Comparison of ENCODE assay signal across 8 cellular contexts in genomic region chr3:16841906-16842709, GRCh38. TPM values are rescaled to one million over a fixed set of nuclear protein-coding genes. Genes with fewer than 3 reads are reported as not detected.
DNase-seq lines count a peak whose midpoint lies in the region; ATAC-seq and TF ChIP-seq lines count a peak whose summit lies in the region.

No MANE protein-coding gene starts in this region.

- no peak overlapping the region for H3K4me3 Mint-ChIP-seq in brain

- 42% methylated on average over 12 of the region's 12 CpGs for WGBS in prostate gland
- 75% methylated on average over 12 of the region's 12 CpGs for WGBS in hepatocyte (ENCODE audit: low lambda C conversion rate, missing lambda C conversion rate)

- H3K9me3 ChIP-seq in prostate gland (no peaks in the 10 kb centered on the region), hepatocyte (ENCODE audit: low read depth) (no peaks in the 10 kb centered on the region)

- intact Hi-C loops in prostate gland (cut with DNase I): no loop called here

- no peaks in the 10 kb centered on the region for H3K36me3 ChIP-seq in prostate gland
- no peaks in the 10 kb centered on the region for H3K36me3 ChIP-seq in hepatocyte (replicated peaks; ENCODE audit: insufficient read depth, low read depth)

- H3K4me3 ChIP-seq in prostate gland: no peak overlapping the region
- H3K4me3 ChIP-seq in hepatocyte: no peak overlapping the region

- H3K27ac ChIP-seq in prostate gland (no peak overlapping the region), hepatocyte (no peak overlapping the region)

- H3K4me2 ChIP-seq in hepatocyte: no peak overlapping the region

- TF ChIP-seq POLR2A in prostate gland (IDR thresholded peaks at IDR 0.05): no peak

- no peak overlapping the region for H2AFZ ChIP-seq in hepatocyte

- H3K79me2 ChIP-seq in hepatocyte: no peaks in the 10 kb centered on the region

- H3K27me3 ChIP-seq in prostate gland (replicated peaks; ENCODE audit: insufficient read depth) (no peaks in the 10 kb centered on the region), hepatocyte (no peaks in the 10 kb centered on the region)

- H3K9me2 ChIP-seq in hepatocyte (replicated peaks; ENCODE audit: insufficient read depth): no peaks in the 10 kb centered on the region

- peak; percentile 80 for ATAC-seq in HG03108 (IDR thresholded peaks at IDR 0.05; ENCODE audit: unreplicated experiment)

- H3K27ac Mint-ChIP-seq in brain: peak overlapping the region; percentile 11 to 81 (median 71)

- no peak for TF ChIP-seq CTCF in brain (conservative IDR thresholded peaks at IDR 0.05)
- no peak for TF ChIP-seq CTCF in prostate gland (IDR thresholded peaks at IDR 0.05)
- no peak for TF ChIP-seq CTCF in hepatocyte (IDR thresholded peaks at IDR 0.05; ENCODE audit: poor library complexity)

- H3K4me1 ChIP-seq in prostate gland (replicated peaks) (no peaks in the 10 kb centered on the region), hepatocyte (ENCODE audit: insufficient read depth) (no peaks in the 10 kb centered on the region)

- H3K27me3 Mint-ChIP-seq in brain: no peaks in the 10 kb centered on the region

- no peaks in the 10 kb centered on the region for H4K20me1 ChIP-seq in hepatocyte (ENCODE audit: insufficient read depth, poor library complexity, severe bottlenecking)

- peak; percentile 32 for DNase-seq in NCI-H2107 treated with DMSO at 0.1 percent for 48 hours (lab: John Stamatoyannopoulos, UW; ENCODE audit: unreplicated experiment)
- DNase-seq in NCI-H2107 (lab: John Stamatoyannopoulos, UW): no peak
- DNase-seq in T-helper 2 cell: peak; percentile 23 to 96 (median 59)
- peak; percentile 18 for DNase-seq in prostate gland (ENCODE audit: low spot score)
- DNase-seq in hepatocyte (ENCODE audit: low spot score): no peak
- DNase-seq in NCI-H2081 treated with DMSO at 0.1 percent for 48 hours (lab: John Stamatoyannopoulos, UW): no peak

- H3K9me3 Mint-ChIP-seq in brain: peaks cover 0 to 5% (median 0%) of the 10 kb centered on the region in 5 experiments

- H3K4me1 Mint-ChIP-seq in brain: peaks cover 55% of the 10 kb centered on the region

- no peaks in the 10 kb centered on the region for H3K36me3 Mint-ChIP-seq in brain

RNA-seq across cellular contexts. Expression of gene PLCL2, which starts 42.6 kb away (rescaled TPM):
- polyA plus RNA-seq in brain (ENCODE audit: insufficient read depth, low read depth, low replicate concordance): 6.3 TPM
- total RNA-seq in prostate gland: 10 to 100 TPM in 1 of 2 donors, 1 to 10 TPM in 1; 5.3 to 14.5 TPM
- total RNA-seq in hepatocyte: 14.2 and 15.1 TPM in 2 replicates
- 3.2 and 4.9 TPM in 2 replicates for polyA plus RNA-seq in hepatocyte

Comparison
In these comparisons a context has a peak if more than half of its experiments do, and no peak if none do; other contexts are left out.
1. DNase-seq: peak in NCI-H2107 treated with DMSO at 0.1 percent for 48 hours (single experiment), T-helper 2 cell (5 of 5) and prostate gland (single experiment); none in NCI-H2107 (single experiment), hepatocyte (single experiment) and NCI-H2081 treated with DMSO at 0.1 percent for 48 hours (single experiment).